18 cellular contexts compared by ENCODE assay signal in the genomic region with DNA sequence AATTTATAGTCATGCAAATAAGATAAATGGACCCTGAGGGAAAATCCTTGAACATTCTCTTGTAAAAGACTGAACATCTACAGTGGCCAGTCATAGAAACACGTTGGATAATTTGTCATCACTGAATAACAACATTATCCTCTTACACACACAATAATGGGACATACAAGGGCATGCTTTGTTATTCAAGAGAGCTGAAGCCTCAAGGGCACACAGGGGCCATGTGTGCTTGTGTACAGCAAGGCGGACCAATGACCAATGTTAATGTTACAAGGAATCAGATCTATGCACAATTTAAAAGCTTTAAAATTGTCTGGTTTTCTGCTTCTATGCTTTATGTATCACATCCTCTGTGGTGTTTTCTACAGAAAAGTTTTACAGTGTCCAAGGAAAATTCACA. TPM values are rescaled to one million over a fixed set of nuclear protein-coding genes. Genes with fewer than 3 reads are reported as not detected.
"Had no signal": no experiment of that assay in that cellular context is flagged by ENCODE, and none has a peak within 500 bp of the region (broad histone marks: within the 10 kb centered on the region; RNA-seq: fewer than 3 reads in every experiment).

No MANE protein-coding gene starts in this region.

- H3K27me3 Mint-ChIP-seq: activated CD8-positive, alpha-beta memory T cell treated with anti-CD3 and anti-CD28 coated beads, Interleukin-2, amount 10 ng/mL, durations not matched to agents 7 days and 5 days; activated T-cell treated with anti-CD3 and anti-CD28 coated beads, Interleukin-2, amount 50 U/mL, for 24 hours; stimulated activated naive CD8-positive, alpha-beta T cell treated with anti-CD3 and anti-CD28 coated beads, Interleukin-15, Interleukin-2, amounts not matched to agents 100 ng/mL and 50 ng/mL, for 24 hours had no signal

- H3K9me3 ChIP-seq: right atrium auricular region had no signal

- H3K4me3 Mint-ChIP-seq: activated CD8-positive, alpha-beta memory T cell treated with anti-CD3 and anti-CD28 coated beads, Interleukin-2, amount 10 ng/mL, durations not matched to agents 7 days and 5 days; activated T-cell treated with anti-CD3 and anti-CD28 coated beads, Interleukin-2, amount 50 U/mL, for 24 hours; brain; dendritic cell treated with granulocyte-macrophage colony-stimulating factor and Interleukin-4, amounts not matched to agents 40 ng/mL and 50 ng/mL, for 4 days; endodermal cell; mesothelial cell of epicardium; stimulated activated naive CD8-positive, alpha-beta T cell treated with anti-CD3 and anti-CD28 coated beads, Interleukin-15, Interleukin-2, amounts not matched to agents 100 ng/mL and 50 ng/mL, for 24 hours; T-helper 2 cell treated with Interferon-gamma antibody and Interleukin-4, amounts not matched to agents 5 μg/mL and 100 μg/mL, for 36 hours had no signal

- H3K9me3 Mint-ChIP-seq: activated naive CD4-positive, alpha-beta T cell treated with anti-CD3 and anti-CD28 coated beads, Interleukin-2, amount 50 U/mL, for 72 hours; activated T-cell treated with anti-CD3 and anti-CD28 coated beads, Interleukin-2, amount 50 U/mL, for 24 hours; dendritic cell treated with granulocyte-macrophage colony-stimulating factor and Interleukin-4, amounts not matched to agents 40 ng/mL and 50 ng/mL, for 4 days; stimulated activated naive CD8-positive, alpha-beta T cell treated with anti-CD3 and anti-CD28 coated beads, Interleukin-15, Interleukin-2, amounts not matched to agents 100 ng/mL and 50 ng/mL, for 24 hours; T-helper 2 cell treated with Interferon-gamma antibody and Interleukin-4, amounts not matched to agents 5 μg/mL and 100 μg/mL, for 36 hours had no signal

- H3K9ac ChIP-seq: parathyroid adenoma had no signal

- H3K4me1 ChIP-seq: foreskin keratinocyte, parathyroid adenoma, right atrium auricular region had no signal

- H3K79me2 ChIP-seq: parathyroid adenoma had no signal

- H2AFZ ChIP-seq: parathyroid adenoma had no signal

- DNase-seq: activated CD4-positive, alpha-beta T cell treated with anti-CD3 and anti-CD28 coated beads, Interleukin-2, amount 50 U/mL, for 48 hours; activated CD8-positive, alpha-beta memory T cell treated with anti-CD3 and anti-CD28 coated beads, Interleukin-2, amount 10 ng/mL, durations not matched to agents 7 days and 5 days; activated effector memory CD4-positive, alpha-beta T cell treated with anti-CD3 and anti-CD28 coated beads, Interleukin-2, amount 50 U/mL, for 16 hours; activated T-cell treated with anti-CD3 and anti-CD28 coated beads, Interleukin-2, amount 50 U/mL, for 24 hours; cerebellar nuclear complex; endodermal cell; foreskin keratinocyte; kidney; stimulated activated CD8-positive, alpha-beta memory T cell treated with anti-CD3 and anti-CD28 coated beads, Interleukin-4, amount 100 ng/mL, for 48 hours; SW 1271 had no signal

- H3K4me3 ChIP-seq: right atrium auricular region had no signal

- H3K4me1 Mint-ChIP-seq: activated CD8-positive, alpha-beta memory T cell treated with anti-CD3 and anti-CD28 coated beads, Interleukin-2, amount 10 ng/mL, durations not matched to agents 7 days and 5 days; brain; endodermal cell had no signal

- H3K27me3 ChIP-seq: right atrium auricular region had no signal

- H3K27ac ChIP-seq: foreskin keratinocyte, parathyroid adenoma, right atrium auricular region had no signal

- H3K27ac Mint-ChIP-seq: activated CD8-positive, alpha-beta memory T cell treated with anti-CD3 and anti-CD28 coated beads, Interleukin-2, amount 10 ng/mL, durations not matched to agents 7 days and 5 days; activated naive CD4-positive, alpha-beta T cell treated with anti-CD3 and anti-CD28 coated beads, Interleukin-2, amount 50 U/mL, for 72 hours; activated T-cell treated with anti-CD3 and anti-CD28 coated beads, Interleukin-2, amount 50 U/mL, for 24 hours; brain; dendritic cell treated with granulocyte-macrophage colony-stimulating factor and Interleukin-4, amounts not matched to agents 40 ng/mL and 50 ng/mL, for 4 days; endodermal cell; mesothelial cell of epicardium; stimulated activated naive CD8-positive, alpha-beta T cell treated with anti-CD3 and anti-CD28 coated beads, Interleukin-15, Interleukin-2, amounts not matched to agents 100 ng/mL and 50 ng/mL, for 24 hours; T-helper 2 cell treated with Interferon-gamma antibody and Interleukin-4, amounts not matched to agents 5 μg/mL and 100 μg/mL, for 36 hours had no signal

- H3K36me3 Mint-ChIP-seq: activated CD8-positive, alpha-beta memory T cell treated with anti-CD3 and anti-CD28 coated beads, Interleukin-2, amount 10 ng/mL, durations not matched to agents 7 days and 5 days; activated naive CD4-positive, alpha-beta T cell treated with anti-CD3 and anti-CD28 coated beads, Interleukin-2, amount 50 U/mL, for 72 hours had no signal

RNA-seq across cellular contexts. Expression of a gene that starts 23.7 kb away (rescaled TPM):
- total RNA-seq: foreskin keratinocyte had no signal
- polyA plus RNA-seq: foreskin keratinocyte had no signal
